8 cellular contexts compared by ENCODE assay signal in genomic region chr1:15949453-15950245, GRCh38. TPM values are rescaled to one million over a fixed set of nuclear protein-coding genes. Genes with fewer than 3 reads are reported as not detected.
DNase-seq lines count a peak whose midpoint lies in the region; ATAC-seq and TF ChIP-seq lines count a peak whose summit lies in the region.

No MANE protein-coding gene starts in this region.

- peak; percentile 76 for ATAC-seq in RWPE2 (ENCODE audit: low read depth)

- H3K79me2 ChIP-seq in parathyroid adenoma = peaks cover 6% of the 10 kb centered on the region

- H3K4me3 Mint-ChIP-seq in activated naive CD4-positive, alpha-beta T cell treated with anti-CD3 and anti-CD28 coated beads for 36 hours = peak overlapping the region; percentile 16

- H3K4me2 ChIP-seq in parathyroid adenoma (ENCODE audit: low read length) = peak overlapping the region; percentile 39

- H3K27ac ChIP-seq in RWPE2 (ENCODE audit: poor library complexity, severe bottlenecking) = peak overlapping the region; percentile 99
- H3K27ac ChIP-seq in parathyroid adenoma = peak overlapping the region; percentile 57
- H3K27ac ChIP-seq in thymus (ENCODE audit: low read depth) = peak overlapping the region; percentile 88

- H3K27me3 Mint-ChIP-seq in activated naive CD4-positive, alpha-beta T cell treated with anti-CD3 and anti-CD28 coated beads for 36 hours (ENCODE audit: low read depth) = no peaks in the 10 kb centered on the region

- CTCF ChIA-PET in activated naive CD4-positive, alpha-beta T cell treated with anti-CD3 and anti-CD28 coated beads for 36 hours (lab: Charles Lee) = interaction anchor here (0.9 to 1.6 kb wide), 4 partner anchors 8 to 58 kb away, joined by 3 to 5 read pairs (median 4); no protein-coding TSS in a partner anchor

- no peak overlapping the region for H2AFZ ChIP-seq in parathyroid adenoma

- H3K4me1 Mint-ChIP-seq in activated naive CD4-positive, alpha-beta T cell treated with anti-CD3 and anti-CD28 coated beads for 36 hours (ENCODE audit: low read depth) = peaks cover 72% of the 10 kb centered on the region

- peak overlapping the region; percentile 95 for H3K27ac Mint-ChIP-seq in activated naive CD4-positive, alpha-beta T cell treated with anti-CD3 and anti-CD28 coated beads for 36 hours

- H3K4me3 ChIP-seq in H7 (ENCODE audit: insufficient read depth, low read depth, low read length) (no peak overlapping the region), RWPE2 (ENCODE audit: severe bottlenecking) (no peak overlapping the region), parathyroid adenoma (ENCODE audit: low read depth, low read length) (no peak overlapping the region), thymus (ENCODE audit: low read length) (no peak overlapping the region)

- 88% methylated on average over 25 of the region's 25 CpGs for WGBS in thymus

- TF ChIP-seq CTCF in RWPE2 (IDR thresholded peaks at IDR 0.05; ENCODE audit: poor library complexity, severe bottlenecking) = no peak
- no peak for TF ChIP-seq CTCF in parathyroid adenoma (IDR thresholded peaks at IDR 0.05)

- H3K36me3 Mint-ChIP-seq in activated naive CD4-positive, alpha-beta T cell treated with anti-CD3 and anti-CD28 coated beads for 36 hours (ENCODE audit: low read depth) = peaks cover 14% of the 10 kb centered on the region

- H3K36me3 ChIP-seq in H7 (replicated peaks; ENCODE audit: control insufficient read depth, insufficient read depth, low read length) (peaks cover 1% of the 10 kb centered on the region), RWPE2 (ENCODE audit: low read depth) (peaks cover 24% of the 10 kb centered on the region), parathyroid adenoma (ENCODE audit: control insufficient read depth, insufficient read depth, low read length) (no peaks in the 10 kb centered on the region), thymus (ENCODE audit: control insufficient read depth, insufficient read depth) (peaks cover 53% of the 10 kb centered on the region)

- H3K27me3 ChIP-seq in H7 (ENCODE audit: control insufficient read depth, insufficient read depth, low read length) (no peaks in the 10 kb centered on the region), RWPE2 (ENCODE audit: insufficient read depth, poor library complexity, severe bottlenecking) (no peaks in the 10 kb centered on the region), parathyroid adenoma (ENCODE audit: control insufficient read depth, insufficient read depth, low read length) (no peaks in the 10 kb centered on the region), thymus (ENCODE audit: control insufficient read depth, insufficient read depth) (no peaks in the 10 kb centered on the region)

- intact Hi-C loops in activated naive CD4-positive, alpha-beta T cell treated with anti-CD3 and anti-CD28 coated beads for 36 hours (cut with micrococcal nuclease) = loop anchor here (2.0 kb wide), 1 partner anchor 31 kb away; no protein-coding TSS in a partner anchor

- H3K9me3 ChIP-seq in RWPE2 (ENCODE audit: severe bottlenecking) = no peaks in the 10 kb centered on the region
- no peaks in the 10 kb centered on the region for H3K9me3 ChIP-seq in parathyroid adenoma (ENCODE audit: control insufficient read depth, low read length)
- no peaks in the 10 kb centered on the region for H3K9me3 ChIP-seq in thymus (ENCODE audit: control insufficient read depth)

- no peaks in the 10 kb centered on the region for H3K9me3 Mint-ChIP-seq in activated naive CD4-positive, alpha-beta T cell treated with anti-CD3 and anti-CD28 coated beads for 36 hours

- H3K9ac ChIP-seq in parathyroid adenoma = no peak overlapping the region

- DNase-seq in EH (ENCODE audit: low read depth) (peak; percentile 99), H7 (peak; percentile 83), RWPE2 (ENCODE audit: low spot score) (peak; percentile 98), foreskin melanocyte (peak; percentile 62), LoVo (ENCODE audit: low spot score) (no peak)
- peak; percentile 80 for DNase-seq in activated naive CD4-positive, alpha-beta T cell treated with anti-CD3 and anti-CD28 coated beads for 36 hours

- H3K4me1 ChIP-seq in RWPE2 (ENCODE audit: insufficient read depth, poor library complexity, severe bottlenecking) (peaks cover 58% of the 10 kb centered on the region), parathyroid adenoma (peaks cover 8% of the 10 kb centered on the region), thymus (ENCODE audit: control insufficient read depth, insufficient read depth, low read length) (peaks cover 5% of the 10 kb centered on the region)

RNA-seq across cellular contexts. Expression of gene ZBTB17, which starts 26.3 kb away (rescaled TPM):
- 53.5 and 62.6 TPM in 2 replicates for total RNA-seq in H7 (2014; rRNA removed; shearing (Covaris generic))
- 10 to 100 TPM; 34.8 to 37.5 TPM for total RNA-seq in activated naive CD4-positive, alpha-beta T cell treated with anti-CD3 and anti-CD28 coated beads for 36 hours
- 81.3 TPM for polyA plus RNA-seq in thymus

RNA-seq across cellular contexts. Expression of gene SRARP, which starts 54.4 kb away (rescaled TPM):
- total RNA-seq in H7 (2014; rRNA removed; shearing (Covaris generic)) = 0.15 and 0.28 TPM in 2 replicates
- not detected for total RNA-seq in activated naive CD4-positive, alpha-beta T cell treated with anti-CD3 and anti-CD28 coated beads for 36 hours
- 0.11 TPM for polyA plus RNA-seq in thymus
